Comparison of ENCODE assay signal across 8 cellular contexts in the genomic region with DNA sequence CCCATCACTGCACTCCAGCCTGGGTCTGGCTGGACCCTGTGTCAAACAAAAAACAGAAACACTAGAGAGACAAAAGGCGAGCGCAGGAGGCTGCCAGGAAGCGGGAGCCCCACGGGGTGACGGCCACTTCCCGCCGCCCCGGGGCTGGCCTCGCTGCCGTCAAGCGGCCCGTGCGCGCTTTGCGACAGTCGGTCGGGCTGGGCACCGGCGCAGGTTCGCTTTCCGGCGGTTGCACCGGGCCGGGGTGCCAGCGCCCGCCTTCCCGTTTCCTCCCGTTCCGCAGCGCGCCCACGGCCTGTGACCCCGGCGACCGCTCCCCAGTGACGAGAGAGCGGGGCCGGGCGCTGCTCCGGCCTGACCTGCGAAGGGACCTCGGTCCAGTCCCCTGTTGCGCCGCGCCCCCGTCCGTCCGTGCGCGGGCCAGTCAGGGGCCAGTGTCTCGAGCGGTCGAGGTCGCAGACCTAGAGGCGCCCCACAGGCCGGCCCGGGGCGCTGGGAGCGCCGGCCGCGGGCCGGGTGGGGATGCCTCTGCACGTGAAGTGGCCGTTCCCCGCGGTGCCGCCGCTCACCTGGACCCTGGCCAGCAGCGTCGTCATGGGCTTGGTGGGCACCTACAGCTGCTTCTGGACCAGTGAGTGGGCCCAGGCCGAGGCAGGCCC. TPM values are rescaled to one million over a fixed set of nuclear protein-coding genes. Genes with fewer than 3 reads are reported as not detected.
A peak's percentile ranks its signal among the peaks of the same experiment; 100 is the strongest.
DNase-seq lines count a peak whose midpoint lies in the region; ATAC-seq and TF ChIP-seq lines count a peak whose summit lies in the region.

A gene (plus strand): TSS at position 218 of the 659 bp plus-strand sequence. CDS start 305 bp downstream, at position 523.

- no peaks in the 10 kb centered on the region for H3K9me2 ChIP-seq in hepatocyte (replicated peaks; ENCODE audit: insufficient read depth)

- peak within 1 kb of the TSS; percentile 41 for H3K4me3 ChIP-seq in hepatocyte

- no peaks in the 10 kb centered on the region for H3K36me3 ChIP-seq in hepatocyte (replicated peaks; ENCODE audit: insufficient read depth, low read depth)

- no peak for TF ChIP-seq CTCF in hepatocyte (IDR thresholded peaks at IDR 0.05; ENCODE audit: poor library complexity)

- no peaks in the 10 kb centered on the region for H3K27me3 ChIP-seq in hepatocyte

- H2AFZ ChIP-seq in hepatocyte: peak within 1 kb of the TSS; percentile 55

- DNase-seq in DMS53 (lab: John Stamatoyannopoulos, UW): peak; percentile 87
- DNase-seq in NAMALWA (ENCODE audit: low spot score): peak; percentile 66
- peak; percentile 60 for DNase-seq in T-helper 9 cell
- DNase-seq in astrocyte of the hippocampus (ENCODE audit: low read depth, low spot score): peak; percentile 74
- DNase-seq in hepatocyte (ENCODE audit: low spot score): peak; percentile 84
- DNase-seq in retina: peak; percentile 87

- H3K9me3 ChIP-seq in hepatocyte (ENCODE audit: low read depth): no peaks in the 10 kb centered on the region

- H3K27ac ChIP-seq in hepatocyte: peak within 1 kb of the TSS; percentile 94

- no peaks in the 10 kb centered on the region for H3K4me1 ChIP-seq in hepatocyte (ENCODE audit: insufficient read depth)

- H3K79me2 ChIP-seq in hepatocyte: no peaks in the 10 kb centered on the region

- no peaks in the 10 kb centered on the region for H4K20me1 ChIP-seq in hepatocyte (ENCODE audit: insufficient read depth, poor library complexity, severe bottlenecking)

- WGBS in hepatocyte (ENCODE audit: low lambda C conversion rate, missing lambda C conversion rate): 49% methylated on average over 38 of the region's 72 CpGs

- H3K4me2 ChIP-seq in hepatocyte: peak within 1 kb of the TSS; percentile 81

- peak; percentile 41 for ATAC-seq in GM21737 (IDR thresholded peaks at IDR 0.05; ENCODE audit: unreplicated experiment)
- ATAC-seq in HG02571 (IDR thresholded peaks at IDR 0.05; ENCODE audit: unreplicated experiment): no peak

RNA-seq across cellular contexts. Expression of the gene that starts here (rescaled TPM):
- total RNA-seq in hepatocyte: 25.0 and 26.7 TPM in 2 replicates
- 41.3 and 69.6 TPM in 2 replicates for polyA plus RNA-seq in hepatocyte
